8 cellular contexts compared by ENCODE assay signal in genomic region chr4:163484906-163485305, GRCh38. TPM values are rescaled to one million over a fixed set of nuclear protein-coding genes. Genes with fewer than 3 reads are reported as not detected.
DNase-seq lines count a peak whose midpoint lies in the region; ATAC-seq and TF ChIP-seq lines count a peak whose summit lies in the region.

No MANE protein-coding gene starts in this region.

- no peaks in the 10 kb centered on the region for H3K9me3 ChIP-seq in fibroblast of lung (ENCODE audit: control insufficient read depth, insufficient read depth, low read depth, low read length)
- no peaks in the 10 kb centered on the region for H3K9me3 ChIP-seq in osteoblast (ENCODE audit: low read depth, low read length)
- no peaks in the 10 kb centered on the region for H3K9me3 ChIP-seq in suprapubic skin

- H3K79me2 ChIP-seq in fibroblast of lung (ENCODE audit: control insufficient read depth, insufficient read depth, low read length) (no peaks in the 10 kb centered on the region), osteoblast (ENCODE audit: insufficient read depth, low read length) (no peaks in the 10 kb centered on the region)

- H3K4me1 ChIP-seq in fibroblast of lung (ENCODE audit: control insufficient read depth, extremely low read depth, insufficient read depth, low read length), result no peaks in the 10 kb centered on the region
- no peaks in the 10 kb centered on the region for H3K4me1 ChIP-seq in osteoblast (ENCODE audit: insufficient read depth, low read length)
- H3K4me1 ChIP-seq in suprapubic skin, result no peaks in the 10 kb centered on the region

- TF ChIP-seq EP300 in suprapubic skin (IDR thresholded peaks at IDR 0.05), result no peak

- no peak overlapping the region for H2AFZ ChIP-seq in fibroblast of lung (ENCODE audit: low read length)
- H2AFZ ChIP-seq in osteoblast (ENCODE audit: low read length), result no peak overlapping the region

- H3K9ac ChIP-seq in fibroblast of lung (ENCODE audit: insufficient read depth, low read length), result no peak overlapping the region

- H3K36me3 ChIP-seq in fibroblast of lung (ENCODE audit: control insufficient read depth, insufficient read depth, low read length) (no peaks in the 10 kb centered on the region), osteoblast (ENCODE audit: insufficient read depth, low read length) (no peaks in the 10 kb centered on the region), suprapubic skin (no peaks in the 10 kb centered on the region)

- H4K20me1 ChIP-seq in fibroblast of lung (ENCODE audit: control insufficient read depth, extremely low read depth, insufficient read depth, low read length) (no peaks in the 10 kb centered on the region), osteoblast (ENCODE audit: insufficient read depth, low read length) (no peaks in the 10 kb centered on the region)

- H3K27ac ChIP-seq in fibroblast of lung (ENCODE audit: insufficient read depth, low read length) (no peak overlapping the region), osteoblast (ENCODE audit: low read depth, low read length) (no peak overlapping the region), suprapubic skin (no peak overlapping the region)

- H3K27me3 ChIP-seq in fibroblast of lung (ENCODE audit: control insufficient read depth, insufficient read depth, low read length) (peaks cover 4% of the 10 kb centered on the region), osteoblast (ENCODE audit: insufficient read depth, low read length) (peaks cover 12% of the 10 kb centered on the region), suprapubic skin (no peaks in the 10 kb centered on the region)

- H3K4me3 ChIP-seq in fibroblast of lung (replicated peaks in 1 of 4; ENCODE audit: control extremely low read depth in 1 of 4, insufficient read depth in 1 of 4, low read depth in 3 of 4, low read length in 4 of 4) (no peak overlapping the region), osteoblast (ENCODE audit: insufficient read depth, low read length) (no peak overlapping the region), suprapubic skin (no peak overlapping the region)

- H3K4me2 ChIP-seq in fibroblast of lung (ENCODE audit: extremely low read depth, insufficient read depth, low read length) (no peak overlapping the region), osteoblast (ENCODE audit: insufficient read depth, low read length) (no peak overlapping the region)

- WGBS in suprapubic skin, result 22% methylated on average over 4 of the region's 4 CpGs

- TF ChIP-seq POLR2A in suprapubic skin (IDR thresholded peaks at IDR 0.05), result no peak

- TF ChIP-seq CTCF in fibroblast of lung (conservative IDR thresholded peaks at IDR 0.05 in 1 of 2, IDR thresholded peaks at IDR 0.05 in 1 of 2; ENCODE audit: low read depth in 1 of 2, low read length in 2 of 2), result peak; percentile 49 to 59
- TF ChIP-seq CTCF in osteoblast (IDR thresholded peaks at IDR 0.05; ENCODE audit: extremely low read depth, low read depth, low read length), result peak; percentile 56
- peak in 1 of 2 donors; percentile 15 for TF ChIP-seq CTCF in suprapubic skin (IDR thresholded peaks at IDR 0.05)

- DNase-seq in DMS 273 treated with DMSO at 0.1 percent for 48 hours (lab: John Stamatoyannopoulos, UW), result peak; percentile 1
- DNase-seq in NCI-H345 (lab: John Stamatoyannopoulos, UW), result peak; percentile 25
- DNase-seq in activated CD8-positive, alpha-beta memory T cell treated with anti-CD3 and anti-CD28 coated beads, Interleukin-2, amount 50 U/mL, for 1 hour (ENCODE audit: extremely low read depth), result peak; percentile 13
- peak; percentile 34 to 56 for DNase-seq in fibroblast of lung (ENCODE audit: low read depth in 2 of 2)
- DNase-seq in osteoblast (ENCODE audit: insufficient read length, low spot score, missing footprints), result peak; percentile 59
- no peak for DNase-seq in suprapubic skin (ENCODE audit: low spot score in 2 of 2)

- ATAC-seq in GM21717 (IDR thresholded peaks at IDR 0.05; ENCODE audit: unreplicated experiment), result peak; percentile 47
- ATAC-seq in GM19397 (IDR thresholded peaks at IDR 0.05; ENCODE audit: unreplicated experiment), result no peak

RNA-seq across cellular contexts. Expression of gene TMA16, which starts 9.6 kb away (rescaled TPM):
- total RNA-seq in fibroblast of lung, result 21.0 and 21.1 TPM in 2 replicates
- polyA plus RNA-seq in fibroblast of lung, result 21.5 and 28.4 TPM in 2 replicates
- 37.2 and 37.8 TPM in 2 replicates for polyA plus RNA-seq in fibroblast of lung (2012)
- polyA minus RNA-seq in fibroblast of lung (ENCODE audit: low replicate concordance), result 1.6 TPM in 1 of 2 replicates, not detected in the other
- total RNA-seq in osteoblast, result 22.8 and 25.9 TPM in 2 replicates
- total RNA-seq in suprapubic skin, result 10 to 100 TPM; 20.0 to 57.9 (median 23.9) TPM

RNA-seq across cellular contexts. Expression of gene TKTL2, which starts 11.4 kb away (rescaled TPM):
- not detected in 2 replicates for total RNA-seq in fibroblast of lung
- not detected in 2 replicates for polyA plus RNA-seq in fibroblast of lung
- polyA plus RNA-seq in fibroblast of lung (2012), result not detected in 2 replicates
- not detected in 2 replicates for polyA minus RNA-seq in fibroblast of lung (ENCODE audit: low replicate concordance)
- not detected in 2 replicates for total RNA-seq in osteoblast
- total RNA-seq in suprapubic skin, result not detected

Comparison
In these comparisons a context has a peak if more than half of its experiments do, and no peak if none do; other contexts are left out.
1. DNase-seq: peak in DMS 273 treated with DMSO at 0.1 percent for 48 hours (single experiment), NCI-H345 (single experiment), activated CD8-positive, alpha-beta memory T cell treated with anti-CD3 and anti-CD28 coated beads, Interleukin-2, amount 50 U/mL, for 1 hour (single experiment), fibroblast of lung (2 of 2) and osteoblast (single experiment); none in suprapubic skin (0 of 2).